In genomic region chr16:25126820-25127232, GRCh38 we compare ENCODE assay signal across 8 cellular contexts. TPM values are rescaled to one million over a fixed set of nuclear protein-coding genes. Genes with fewer than 3 reads are reported as not detected.
A peak's percentile ranks its signal among the peaks of the same experiment; 100 is the strongest.
DNase-seq lines count a peak whose midpoint lies in the region; ATAC-seq and TF ChIP-seq lines count a peak whose summit lies in the region.

No MANE protein-coding gene starts in this region.

- DNase-seq in MCF 10A (ENCODE audit: unreplicated experiment) (peak; percentile 86), breast epithelium (ENCODE audit: low spot score in 2 of 2) (no peak), NCI-H774 (lab: John Stamatoyannopoulos, UW) (peak; percentile 3), iPS-NIHi11 (ENCODE audit: low spot score) (peak; percentile 23), endothelial cell (ENCODE audit: low spot score) (no peak)
- DNase-seq in activated naive CD4-positive, alpha-beta T cell treated with anti-CD3 and anti-CD28 coated beads, Interleukin-2, amount 50 U/mL, for 16 hours, result peak; percentile 17
- peak; percentile 20 to 28 for DNase-seq in stimulated activated CD4-positive, alpha-beta T cell treated with anti-CD3 and anti-CD28 coated beads, Interleukin-4, amount 100 ng/mL, for 48 hours (ENCODE audit: low read depth in 2 of 2)

- H3K36me3 Mint-ChIP-seq in MCF 10A (ENCODE audit: insufficient read depth, unreplicated experiment) (peaks cover 33% of the 10 kb centered on the region), endothelial cell (ENCODE audit: low read depth, unreplicated experiment) (peaks cover 5% of the 10 kb centered on the region)

- H3K4me3 ChIP-seq in breast epithelium, result no peak overlapping the region

- intact Hi-C loops in MCF 10A (cut with micrococcal nuclease), result loop anchor here (1.0 to 5.0 kb wide), 3 partner anchors 72 to 295 kb away; no protein-coding TSS in a partner anchor
- intact Hi-C loops in breast epithelium (cut with DNase I; ENCODE audit: low total_unique reads), result no loop called here

- H3K36me3 ChIP-seq in breast epithelium, result no peaks in the 10 kb centered on the region

- TF ChIP-seq POLR2A in breast epithelium (IDR thresholded peaks at IDR 0.05), result no peak

- H3K4me1 ChIP-seq in breast epithelium, result no peaks in the 10 kb centered on the region

- no peaks in the 10 kb centered on the region for H3K9me3 ChIP-seq in breast epithelium

- CTCF ChIA-PET in MCF 10A (lab: Yijun Ruan, JAX), result interaction anchor here (0.6 to 2.4 kb wide), 15 partner anchors 8 to 1106 kb away, joined by 3 to 19 read pairs (median 3); partner anchors contain the start of gene LCMT1

- BruUV-seq in MCF 10A (replicated peaks; lab: Mats Ljungman, UMichigan), result no TSS peak

- no peak for ATAC-seq in GM18868 (IDR thresholded peaks at IDR 0.05; ENCODE audit: unreplicated experiment)

- H3K27me3 Mint-ChIP-seq in MCF 10A (ENCODE audit: insufficient read depth, unreplicated experiment) (no peaks in the 10 kb centered on the region), endothelial cell (ENCODE audit: unreplicated experiment) (no peaks in the 10 kb centered on the region)

- peaks cover 15% of the 10 kb centered on the region for H3K4me1 Mint-ChIP-seq in MCF 10A (ENCODE audit: insufficient read depth, unreplicated experiment)
- H3K4me1 Mint-ChIP-seq in endothelial cell (ENCODE audit: unreplicated experiment), result peaks cover 11% of the 10 kb centered on the region

- H3K9me3 Mint-ChIP-seq in MCF 10A (ENCODE audit: unreplicated experiment), result no peaks in the 10 kb centered on the region
- no peaks in the 10 kb centered on the region for H3K9me3 Mint-ChIP-seq in endothelial cell (ENCODE audit: unreplicated experiment)

- no peak overlapping the region for H3K4me3 Mint-ChIP-seq in MCF 10A (ENCODE audit: unreplicated experiment)
- no peak overlapping the region for H3K4me3 Mint-ChIP-seq in endothelial cell (ENCODE audit: unreplicated experiment)

- H3K27ac Mint-ChIP-seq in MCF 10A (ENCODE audit: low read depth, unreplicated experiment) (no peak overlapping the region), endothelial cell (ENCODE audit: unreplicated experiment) (no peak overlapping the region)

- H3K27ac ChIP-seq in breast epithelium, result no peak overlapping the region

- POLR2A ChIA-PET in MCF 10A (lab: Yijun Ruan, JAX), result interaction anchor here (0.7 to 1.6 kb wide), 3 partner anchors 15 to 60 kb away, joined by 3 to 4 read pairs (median 3); partner anchors contain the start of gene LCMT1

- TF ChIP-seq CTCF in MCF 10A (IDR thresholded peaks at IDR 0.05; ENCODE audit: unreplicated experiment) (peak; percentile 58), breast epithelium (IDR thresholded peaks at IDR 0.05) (peak in 1 of 3 donors; percentile 26), endothelial cell (IDR thresholded peaks at IDR 0.05; ENCODE audit: unreplicated experiment) (no peak)

- H3K27me3 ChIP-seq in breast epithelium, result no peaks in the 10 kb centered on the region

RNA-seq across cellular contexts. Expression of gene LCMT1, which starts 15.3 kb away (rescaled TPM):
- total RNA-seq in MCF 10A (2022) (28.1 and 36.3 TPM in 2 replicates), breast epithelium (10 to 100 TPM; 26.9 to 38.3 (median 30.4) TPM), endothelial cell (ENCODE audit: unreplicated experiment) (59.3 TPM)

Comparison
In these comparisons a context has a peak if more than half of its experiments do, and no peak if none do; other contexts are left out.
1. DNase-seq: peak in MCF 10A (single experiment), NCI-H774 (single experiment), activated naive CD4-positive, alpha-beta T cell treated with anti-CD3 and anti-CD28 coated beads, Interleukin-2, amount 50 U/mL, for 16 hours (single experiment), iPS-NIHi11 (single experiment) and stimulated activated CD4-positive, alpha-beta T cell treated with anti-CD3 and anti-CD28 coated beads, Interleukin-4, amount 100 ng/mL, for 48 hours (2 of 2); none in breast epithelium (0 of 2) and endothelial cell (single experiment).